10 cellular contexts compared by ENCODE assay signal in genomic region chr6:150741633-150742200, GRCh38.
DNase-seq lines count a peak whose midpoint lies in the region; ATAC-seq and TF ChIP-seq lines count a peak whose summit lies in the region.
"Had no signal": no experiment of that assay in that cellular context is flagged by ENCODE, and none has a peak within 500 bp of the region (broad histone marks: within the 10 kb centered on the region; RNA-seq: fewer than 3 reads in every experiment).

No MANE protein-coding gene starts in this region.

- no peak overlapping the region for H3K4me3 ChIP-seq in astrocyte of the spinal cord (ENCODE audit: low read depth, low read length)
- H3K4me3 ChIP-seq: HAP-1 had no signal

- peak; percentile 49 for ATAC-seq in GM21529 (IDR thresholded peaks at IDR 0.05; ENCODE audit: unreplicated experiment)

- TF ChIP-seq CTCF in astrocyte of the spinal cord (IDR thresholded peaks at IDR 0.05; ENCODE audit: low read depth, low read length) = peak; percentile 30

- DNase-seq in DMS 273 (lab: John Stamatoyannopoulos, UW; ENCODE audit: unreplicated experiment) (peak; percentile 66), DMS 273 treated with DMSO at 0.1 percent for 48 hours (lab: John Stamatoyannopoulos, UW) (no peak), astrocyte of the spinal cord (ENCODE audit: low read depth, low spot score) (no peak), medulla oblongata (ENCODE audit: extremely low spot score) (peak; percentile 15), DMS114 treated with DMSO at 0.1 percent for 48 hours (lab: John Stamatoyannopoulos, UW; ENCODE audit: unreplicated experiment) (no peak), inferior parietal cortex (ENCODE audit: extremely low spot score) (no peak)
- DNase-seq in activated effector memory CD4-positive, alpha-beta T cell treated with Interleukin-2 at 50 U/mL for 16 hours = no peak
- DNase-seq: 8988T had no signal

- in situ Hi-C loops in astrocyte of the spinal cord (cut with HindIII; ENCODE audit: low sequenced_read_pairs) = no loop called here

Comparison
In these comparisons a context has a peak if more than half of its experiments do, and no peak if none do; other contexts are left out.
1. DNase-seq: peak in DMS 273 (single experiment) and medulla oblongata (single experiment); none in DMS 273 treated with DMSO at 0.1 percent for 48 hours (single experiment), astrocyte of the spinal cord (single experiment), DMS114 treated with DMSO at 0.1 percent for 48 hours (single experiment), inferior parietal cortex (single experiment) and activated effector memory CD4-positive, alpha-beta T cell treated with Interleukin-2 at 50 U/mL for 16 hours (single experiment).